ENCODE assay signal across 2 cellular contexts in the genomic region with DNA sequence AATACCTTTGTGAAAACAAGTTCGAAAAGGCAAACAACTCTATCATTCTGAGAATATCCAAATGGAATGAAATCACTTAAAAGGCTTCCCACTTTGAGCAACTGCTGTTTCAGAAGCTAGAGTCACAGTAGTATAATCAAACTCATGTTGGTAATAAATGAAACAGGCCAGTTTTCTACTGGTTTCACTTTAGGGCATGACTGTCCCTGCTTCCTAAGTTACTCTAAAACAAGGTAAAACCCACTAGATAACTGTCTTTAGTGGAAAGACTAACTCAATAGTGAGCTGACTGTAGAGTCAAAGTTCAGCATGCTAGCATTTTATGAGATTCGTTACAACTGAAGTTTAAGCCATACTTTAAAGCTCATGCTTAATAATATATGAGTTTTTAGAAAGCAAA.
TF ChIP-seq lines count a peak whose summit lies in the region.

No MANE protein-coding gene starts in this region.

TF ChIP-seq in liver, 16 proteins besides CTCF, POLR2A, EP300 and RAD21:
- TF ChIP-seq HNF4A (conservative IDR thresholded peaks at IDR 0.05) (peak; percentile 7 to 19), TAF1 (conservative IDR thresholded peaks at IDR 0.05) (no peak)

TF ChIP-seq in HepG2, 621 proteins besides CTCF, POLR2A, EP300 and RAD21:
- TF ChIP-seq CENPX (CRISPR knock-in tag; IDR thresholded peaks at IDR 0.05) (no peak), ZNF614 (CRISPR knock-in tag; IDR thresholded peaks at IDR 0.05; ENCODE audit: borderline replicate concordance) (no peak)
- TF ChIP-seq, protein P1, sequence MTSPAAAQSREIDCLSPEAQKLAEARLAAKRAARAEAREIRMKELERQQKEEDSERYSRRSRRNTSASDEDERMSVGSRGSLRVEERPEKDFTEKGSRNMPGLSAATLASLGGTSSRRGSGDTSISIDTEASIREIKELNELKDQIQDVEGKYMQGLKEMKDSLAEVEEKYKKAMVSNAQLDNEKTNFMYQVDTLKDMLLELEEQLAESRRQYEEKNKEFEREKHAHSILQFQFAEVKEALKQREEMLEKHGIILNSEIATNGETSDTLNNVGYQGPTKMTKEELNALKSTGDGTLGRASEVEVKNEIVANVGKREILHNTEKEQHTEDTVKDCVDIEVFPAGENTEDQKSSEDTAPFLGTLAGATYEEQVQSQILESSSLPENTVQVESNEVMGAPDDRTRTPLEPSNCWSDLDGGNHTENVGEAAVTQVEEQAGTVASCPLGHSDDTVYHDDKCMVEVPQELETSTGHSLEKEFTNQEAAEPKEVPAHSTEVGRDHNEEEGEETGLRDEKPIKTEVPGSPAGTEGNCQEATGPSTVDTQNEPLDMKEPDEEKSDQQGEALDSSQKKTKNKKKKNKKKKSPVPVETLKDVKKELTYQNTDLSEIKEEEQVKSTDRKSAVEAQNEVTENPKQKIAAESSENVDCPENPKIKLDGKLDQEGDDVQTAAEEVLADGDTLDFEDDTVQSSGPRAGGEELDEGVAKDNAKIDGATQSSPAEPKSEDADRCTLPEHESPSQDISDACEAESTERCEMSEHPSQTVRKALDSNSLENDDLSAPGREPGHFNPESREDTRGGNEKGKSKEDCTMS (CRISPR knock-in tag; conservative IDR thresholded peaks at IDR 0.05) = no peak
